Comparison of ENCODE assay signal across 10 cellular contexts in genomic region chr10:43201545-43202131, GRCh38.
DNase-seq lines count a peak whose midpoint lies in the region; FAIRE-seq and TF ChIP-seq lines count a peak whose summit lies in the region.
"Had no signal": no experiment of that assay in that cellular context is flagged by ENCODE, and none has a peak within 500 bp of the region (broad histone marks: within the 10 kb centered on the region; RNA-seq: fewer than 3 reads in every experiment).

No MANE protein-coding gene starts in this region.

- H3K4me3 Mint-ChIP-seq in chondrocyte (ENCODE audit: unreplicated experiment) (peak overlapping the region; percentile 42), mesothelial cell of epicardium (peak overlapping the region; percentile 64)

- H3K4me3 ChIP-seq in vagina = peak overlapping the region in 1 of 2 donors; percentile 47

- H3K27me3 ChIP-seq in vagina = no peaks in the 10 kb centered on the region

- H3K4me1 Mint-ChIP-seq in chondrocyte (ENCODE audit: low read depth) (peaks cover 4% of the 10 kb centered on the region), mesothelial cell of epicardium (no peaks in the 10 kb centered on the region)

- TF ChIP-seq CTCF in chondrocyte (IDR thresholded peaks at IDR 0.05) (no peak), mesothelial cell of epicardium (IDR thresholded peaks at IDR 0.05; ENCODE audit: unreplicated experiment) (no peak), vagina (IDR thresholded peaks at IDR 0.05) (no peak)

- no peaks in the 10 kb centered on the region for H3K27me3 Mint-ChIP-seq in chondrocyte (ENCODE audit: low read depth)
- no peaks in the 10 kb centered on the region for H3K27me3 Mint-ChIP-seq in mesothelial cell of epicardium (ENCODE audit: low read depth)

- no peaks in the 10 kb centered on the region for H3K9me3 ChIP-seq in vagina

- no peaks in the 10 kb centered on the region for H3K36me3 Mint-ChIP-seq in chondrocyte (ENCODE audit: low read depth)
- no peaks in the 10 kb centered on the region for H3K36me3 Mint-ChIP-seq in mesothelial cell of epicardium

- peak; percentile 1 for DNase-seq in stimulated activated CD4-positive, alpha-beta T cell treated with anti-CD3 and anti-CD28 coated beads, Interleukin-15, amount 100 ng/mL, for 24 hours
- no peak for DNase-seq in stimulated activated CD4-positive, alpha-beta T cell treated with anti-CD3 and anti-CD28 coated beads, Interleukin-2, amount 100 ng/mL, for 48 hours
- DNase-seq in chondrocyte (ENCODE audit: low spot score) (peak; percentile 68), mesothelial cell of epicardium (ENCODE audit: low spot score in 2 of 2, unreplicated experiment in 2 of 2) (peak; percentile 18 to 35), vagina (ENCODE audit: extremely low spot score in 2 of 2) (peak; percentile 67 to 75), HTR-8/SVneo (ENCODE audit: insufficient read length, low spot score) (no peak), HuH-7.5 (ENCODE audit: low spot score) (no peak), occipital lobe (lab: John Stamatoyannopoulos, UW) (no peak)

- no peaks in the 10 kb centered on the region for H3K36me3 ChIP-seq in vagina

- H3K27ac Mint-ChIP-seq in chondrocyte (ENCODE audit: unreplicated experiment) (no peak overlapping the region), mesothelial cell of epicardium (no peak overlapping the region)

- no peaks in the 10 kb centered on the region for H3K9me3 Mint-ChIP-seq in chondrocyte (ENCODE audit: low read depth)
- H3K9me3 Mint-ChIP-seq in mesothelial cell of epicardium = no peaks in the 10 kb centered on the region
- H3K9me3 Mint-ChIP-seq: activated T-helper 1 cell treated with anti-CD3 and anti-CD28 coated beads, Interleukin-12 subunit alpha, Interleukin-12 subunit beta, Interleukin-2, Interleukin-4 antibody, amounts not matched to agents 30 ng/mL and 10 ng/mL and 1 ng/mL, durations not matched to agents 14 hours and 24 hours and 36 hours had no signal

- peaks cover 17% of the 10 kb centered on the region for H3K4me1 ChIP-seq in vagina

- no peak for TF ChIP-seq POLR2A in vagina (IDR thresholded peaks at IDR 0.05)

- no peak for FAIRE-seq in HTR-8/SVneo (lab: Jason Lieb, UNC)

- no peak overlapping the region for H3K27ac ChIP-seq in vagina
- H3K27ac ChIP-seq: C4-2B had no signal

- intact Hi-C loops in vagina (cut with DNase I) = no loop called here

Comparison
In these comparisons a context has a peak if more than half of its experiments do, and no peak if none do; other contexts are left out.
1. DNase-seq: peak in stimulated activated CD4-positive, alpha-beta T cell treated with anti-CD3 and anti-CD28 coated beads, Interleukin-15, amount 100 ng/mL, for 24 hours (single experiment), chondrocyte (single experiment), mesothelial cell of epicardium (2 of 2) and vagina (2 of 2); none in stimulated activated CD4-positive, alpha-beta T cell treated with anti-CD3 and anti-CD28 coated beads, Interleukin-2, amount 100 ng/mL, for 48 hours (0 of 2), HTR-8/SVneo (single experiment), HuH-7.5 (single experiment) and occipital lobe (single experiment).